In the genomic region with DNA sequence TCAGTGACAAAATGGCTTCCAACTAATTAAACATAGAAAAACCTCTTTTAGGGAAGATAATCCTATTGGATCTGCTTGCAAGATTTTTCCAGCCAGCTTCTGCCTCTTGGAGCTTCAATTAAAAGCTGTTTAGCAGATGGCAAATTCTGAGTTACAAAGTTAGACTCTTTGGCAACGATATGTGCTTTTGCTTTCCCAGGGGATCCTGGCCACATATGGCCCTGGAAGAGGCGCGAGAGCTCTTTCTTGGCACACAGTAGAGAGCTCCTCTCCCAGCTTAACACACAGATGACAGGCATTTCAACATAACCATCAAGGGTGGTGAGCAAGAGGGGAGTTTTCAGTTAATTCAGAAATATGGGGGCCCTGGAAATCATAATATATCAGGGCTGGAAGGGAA, we compare ENCODE assay signal across 18 cellular contexts. TPM values are rescaled to one million over a fixed set of nuclear protein-coding genes. Genes with fewer than 3 reads are reported as not detected.
A peak's percentile ranks its signal among the peaks of the same experiment; 100 is the strongest.
DNase-seq lines count a peak whose midpoint lies in the region; ATAC-seq and TF ChIP-seq lines count a peak whose summit lies in the region.
"Had no signal": no experiment of that assay in that cellular context is flagged by ENCODE, and none has a peak within 500 bp of the region (broad histone marks: within the 10 kb centered on the region; RNA-seq: fewer than 3 reads in every experiment).

No MANE protein-coding gene starts in this region.

- CTCF ChIA-PET in CD8-positive, alpha-beta T cell (lab: Charles Lee) = no interaction called here

- H3K27ac Mint-ChIP-seq in stimulated activated effector memory CD8-positive, alpha-beta T cell treated with anti-CD3 and anti-CD28 coated beads, Interleukin-12 subunit alpha, Interleukin-12 subunit beta, amount 100 ng/mL, for 72 hours = no peak overlapping the region
- no peak overlapping the region for H3K27ac Mint-ChIP-seq in CD8-positive, alpha-beta T cell
- H3K27ac Mint-ChIP-seq: activated CD8-positive, alpha-beta memory T cell treated with anti-CD3 and anti-CD28 coated beads, Interleukin-2, amount 10 ng/mL, durations not matched to agents 7 days and 5 days; activated naive CD8-positive, alpha-beta T cell had no signal

- H3K4me1 Mint-ChIP-seq in stimulated activated effector memory CD8-positive, alpha-beta T cell treated with anti-CD3 and anti-CD28 coated beads, Interleukin-12 subunit alpha, Interleukin-12 subunit beta, amount 100 ng/mL, for 72 hours = no peaks in the 10 kb centered on the region
- no peaks in the 10 kb centered on the region for H3K4me1 Mint-ChIP-seq in CD8-positive, alpha-beta T cell (ENCODE audit: low read depth)
- H3K4me1 Mint-ChIP-seq: activated CD8-positive, alpha-beta memory T cell treated with anti-CD3 and anti-CD28 coated beads, Interleukin-2, amount 10 ng/mL, durations not matched to agents 7 days and 5 days had no signal

- H3K36me3 Mint-ChIP-seq in stimulated activated effector memory CD8-positive, alpha-beta T cell treated with anti-CD3 and anti-CD28 coated beads, Interleukin-12 subunit alpha, Interleukin-12 subunit beta, amount 100 ng/mL, for 72 hours = no peaks in the 10 kb centered on the region
- no peaks in the 10 kb centered on the region for H3K36me3 Mint-ChIP-seq in CD8-positive, alpha-beta T cell
- H3K36me3 Mint-ChIP-seq: activated CD8-positive, alpha-beta memory T cell treated with anti-CD3 and anti-CD28 coated beads, Interleukin-2, amount 10 ng/mL, durations not matched to agents 7 days and 5 days; activated naive CD8-positive, alpha-beta T cell had no signal

- TF ChIP-seq POLR2A in esophagus muscularis mucosa (IDR thresholded peaks at IDR 0.05; ENCODE audit: low read depth) = no peak

- H3K36me3 ChIP-seq in esophagus muscularis mucosa = no peaks in the 10 kb centered on the region
- H3K36me3 ChIP-seq in tibial artery = no peaks in the 10 kb centered on the region
- H3K36me3 ChIP-seq in CD8-positive, alpha-beta T cell (ENCODE audit: insufficient read depth, low read length) = no peaks in the 10 kb centered on the region
- H3K36me3 ChIP-seq: right lobe of liver had no signal

- no peaks in the 10 kb centered on the region for H3K27me3 ChIP-seq in esophagus muscularis mucosa
- H3K27me3 ChIP-seq in tibial artery = no peaks in the 10 kb centered on the region
- no peaks in the 10 kb centered on the region for H3K27me3 ChIP-seq in CD8-positive, alpha-beta T cell (ENCODE audit: insufficient read depth, low read length)
- H3K27me3 ChIP-seq: hepatocyte, right lobe of liver had no signal

- H3K4me1 ChIP-seq in esophagus muscularis mucosa = peaks cover 16 to 31% (median 19%) of the 10 kb centered on the region in 4 donors
- peaks cover 0 to 72% (median 41%) of the 10 kb centered on the region in 4 donors for H3K4me1 ChIP-seq in tibial artery
- H3K4me1 ChIP-seq in CD8-positive, alpha-beta T cell (ENCODE audit: insufficient read depth, low read length) = no peaks in the 10 kb centered on the region
- H3K4me1 ChIP-seq: right lobe of liver had no signal

- intact Hi-C loops in esophagus muscularis mucosa (cut with DNase I) = no loop called here
- intact Hi-C loops in tibial artery (cut with DNase I; ENCODE audit: low total_unique reads) = loop anchor here (10.0 kb wide), 1 partner anchor 68 kb away; no protein-coding TSS in a partner anchor
- intact Hi-C loops in CD8-positive, alpha-beta T cell (cut with DNase I, micrococcal nuclease) = no loop called here

- H3K9me3 Mint-ChIP-seq in stimulated activated effector memory CD8-positive, alpha-beta T cell treated with anti-CD3 and anti-CD28 coated beads, Interleukin-12 subunit alpha, Interleukin-12 subunit beta, amount 100 ng/mL, for 72 hours = no peaks in the 10 kb centered on the region
- peaks cover 6% of the 10 kb centered on the region for H3K9me3 Mint-ChIP-seq in CD8-positive, alpha-beta T cell

- H3K27ac ChIP-seq in esophagus muscularis mucosa (replicated peaks in 1 of 4) (peak overlapping the region; percentile 37 to 53 (median 48)), tibial artery (peak overlapping the region; percentile 58 to 65)
- H3K27ac ChIP-seq in CD8-positive, alpha-beta T cell (ENCODE audit: low read depth, low read length) = no peak overlapping the region
- H3K27ac ChIP-seq: hepatocyte, right lobe of liver had no signal

- TF ChIP-seq CTCF in esophagus muscularis mucosa (IDR thresholded peaks at IDR 0.05) (no peak), tibial artery (IDR thresholded peaks at IDR 0.05) (no peak)
- no peak for TF ChIP-seq CTCF in CD8-positive, alpha-beta T cell (IDR thresholded peaks at IDR 0.05)

- no peaks in the 10 kb centered on the region for H3K27me3 Mint-ChIP-seq in CD8-positive, alpha-beta T cell (ENCODE audit: low read depth)
- H3K27me3 Mint-ChIP-seq: activated naive CD8-positive, alpha-beta T cell had no signal

- WGBS in esophagus muscularis mucosa = 43% methylated on average over 3 of the region's 3 CpGs

- POLR2A ChIA-PET in CD8-positive, alpha-beta T cell (lab: Charles Lee) = no interaction called here

- ATAC-seq in stimulated activated effector memory CD8-positive, alpha-beta T cell treated with anti-CD3 and anti-CD28 coated beads, Interleukin-12 subunit alpha, Interleukin-12 subunit beta, amount 100 ng/mL, for 72 hours = no peak
- no peak for ATAC-seq in CD8-positive, alpha-beta T cell
- ATAC-seq: activated CD8-positive, alpha-beta memory T cell treated with anti-CD3 and anti-CD28 coated beads, Interleukin-2, amount 10 ng/mL, durations not matched to agents 7 days and 5 days; right lobe of liver had no signal

- H3K4me3 ChIP-seq in esophagus muscularis mucosa = no peak overlapping the region
- no peak overlapping the region for H3K4me3 ChIP-seq in tibial artery
- H3K4me3 ChIP-seq in CD8-positive, alpha-beta T cell (ENCODE audit: low read depth, low read length) = no peak overlapping the region
- H3K4me3 ChIP-seq: hepatocyte, right lobe of liver had no signal

- TF ChIP-seq EP300 in esophagus muscularis mucosa (IDR thresholded peaks at IDR 0.05) = no peak

- H3K9me3 ChIP-seq in esophagus muscularis mucosa (peaks cover 0 to 15% (median 4%) of the 10 kb centered on the region in 4 donors), tibial artery (no peaks in the 10 kb centered on the region)
- H3K9me3 ChIP-seq in CD8-positive, alpha-beta T cell (ENCODE audit: low read length) = no peaks in the 10 kb centered on the region
- H3K9me3 ChIP-seq: right lobe of liver had no signal

- no peak overlapping the region for H3K4me3 Mint-ChIP-seq in stimulated activated effector memory CD8-positive, alpha-beta T cell treated with anti-CD3 and anti-CD28 coated beads, Interleukin-12 subunit alpha, Interleukin-12 subunit beta, amount 100 ng/mL, for 72 hours
- no peak overlapping the region for H3K4me3 Mint-ChIP-seq in CD8-positive, alpha-beta T cell
- H3K4me3 Mint-ChIP-seq: activated CD8-positive, alpha-beta memory T cell treated with anti-CD3 and anti-CD28 coated beads, Interleukin-2, amount 10 ng/mL, durations not matched to agents 7 days and 5 days; activated naive CD8-positive, alpha-beta T cell had no signal

- peak; percentile 91 for DNase-seq in NCI-H2171 (lab: John Stamatoyannopoulos, UW)
- no peak for DNase-seq in esophagus muscularis mucosa (ENCODE audit: extremely low spot score)
- DNase-seq in medulla oblongata (ENCODE audit: extremely low spot score) = peak; percentile 57
- peak in 1 of 2 donors; percentile 45 for DNase-seq in tibial artery
- DNase-seq in activated CD8-positive, alpha-beta memory T cell treated with anti-CD3 and anti-CD28 coated beads, Interleukin-2, amount 50 U/mL, for 4 hours = no peak
- no peak for DNase-seq in stimulated activated effector memory CD8-positive, alpha-beta T cell treated with anti-CD3 and anti-CD28 coated beads, Interleukin-12 subunit alpha, Interleukin-12 subunit beta, amount 100 ng/mL, for 72 hours (ENCODE audit: low spot score in 2 of 2)
- DNase-seq in NCI-H345 treated with DMSO at 0.1 percent for 48 hours (lab: John Stamatoyannopoulos, UW; ENCODE audit: unreplicated experiment) = no peak
- no peak for DNase-seq in CD8-positive, alpha-beta T cell
- DNase-seq: activated CD8-positive, alpha-beta memory T cell treated with anti-CD3 and anti-CD28 coated beads, Interleukin-2, amount 10 ng/mL, durations not matched to agents 7 days and 5 days; dermis blood vessel endothelial cell; MV-4-11; NCI-H526; right lobe of liver; SIG-M5; trophoblast cell had no signal

RNA-seq across cellular contexts. Expression of gene GALNT15, which starts 41.6 kb away (rescaled TPM):
- total RNA-seq in esophagus muscularis mucosa = 100 to 1,000 TPM in 3 of 4 donors, 10 to 100 TPM in 1; 76.0 to 320 (median 135) TPM
- not detected for total RNA-seq in CD8-positive, alpha-beta T cell
- total RNA-seq: activated CD8-positive, alpha-beta memory T cell treated with anti-CD3 and anti-CD28 coated beads, Interleukin-2, amount 10 ng/mL, durations not matched to agents 7 days and 5 days; H1 had no signal

Comparison
In these comparisons a context has a peak if more than half of its experiments do, and no peak if none do; other contexts are left out.
1. DNase-seq: peak in NCI-H2171 (single experiment) and medulla oblongata (single experiment); none in esophagus muscularis mucosa (single experiment), activated CD8-positive, alpha-beta memory T cell treated with anti-CD3 and anti-CD28 coated beads, Interleukin-2, amount 50 U/mL, for 4 hours (single experiment), stimulated activated effector memory CD8-positive, alpha-beta T cell treated with anti-CD3 and anti-CD28 coated beads, Interleukin-12 subunit alpha, Interleukin-12 subunit beta, amount 100 ng/mL, for 72 hours (0 of 2), NCI-H345 treated with DMSO at 0.1 percent for 48 hours (single experiment) and CD8-positive, alpha-beta T cell (0 of 7).
2. RNA of gene GALNT15, which starts 41.6 kb away (total RNA-seq): 76.0 to 320 TPM in esophagus muscularis mucosa; not detected in CD8-positive, alpha-beta T cell; every median in the first group is over 10 times any median in the second.